In genomic region chr14:77275041-77275854, GRCh38 we compare ENCODE assay signal across 29 cellular contexts. TPM values are rescaled to one million over a fixed set of nuclear protein-coding genes. Genes with fewer than 3 reads are reported as not detected.
DNase-seq lines count a peak whose midpoint lies in the region; FAIRE-seq and TF ChIP-seq lines count a peak whose summit lies in the region.
"Had no signal": no experiment of that assay in that cellular context is flagged by ENCODE, and none has a peak within 500 bp of the region (broad histone marks: within the 10 kb centered on the region; RNA-seq: fewer than 3 reads in every experiment).

No MANE protein-coding gene starts in this region.

- H3K9ac ChIP-seq in mammary epithelial cell (ENCODE audit: insufficient read depth, low read length), result no peak overlapping the region

- no peak overlapping the region for H3K4me3 ChIP-seq in mammary epithelial cell (replicated peaks in 1 of 3; ENCODE audit: insufficient read depth in 1 of 3, low read depth in 2 of 3, low read length in 3 of 3)
- no peak overlapping the region for H3K4me3 ChIP-seq in astrocyte of the cerebellum (ENCODE audit: low read depth, low read length)
- no peak overlapping the region for H3K4me3 ChIP-seq in spleen

- H3K36me3 ChIP-seq in mammary epithelial cell (ENCODE audit: insufficient read depth, low read length) (peaks cover 2% of the 10 kb centered on the region), spleen (peaks cover 0 to 54% (median 28%) of the 10 kb centered on the region in 6 donors)

- no peak for DNase-seq in mammary epithelial cell
- no peak for DNase-seq in MCF 10A (ENCODE audit: unreplicated experiment)
- no peak for DNase-seq in astrocyte of the cerebellum (ENCODE audit: low read depth)
- DNase-seq in iPS-NIHi11 (ENCODE audit: low spot score), result peak; percentile 58
- DNase-seq in spleen, result peak; percentile 51
- no peak for DNase-seq in LoVo (ENCODE audit: low spot score)
- no peak for DNase-seq in NCI-H345 (lab: John Stamatoyannopoulos, UW)
- DNase-seq in H54 (ENCODE audit: insufficient read length, low spot score), result no peak
- DNase-seq: activated CD4-positive, alpha-beta T cell treated with anti-CD3 and anti-CD28 coated beads for 36 hours; activated T-cell treated with anti-CD3 and anti-CD28 coated beads, Interleukin-2, amount 50 U/mL, for 24 hours; CD8-positive, alpha-beta memory T cell; cortex of kidney; GOT3; NCI-H1105; NCI-H2081 treated with DMSO at 0.1 percent for 48 hours; NCI-H524; stimulated activated CD4-positive, alpha-beta T cell treated with anti-CD3 and anti-CD28 coated beads, Interleukin-2, amount 100 ng/mL, for 48 hours had no signal

- CTCF ChIA-PET in mammary epithelial cell (lab: Charles Lee; ENCODE audit: low non-redundant PET) (no interaction called here), MCF 10A (lab: Yijun Ruan, JAX) (interaction anchor here (0.6 to 1.1 kb wide), 3 partner anchors 25 to 224 kb away, joined by 3 read pairs; no protein-coding TSS in a partner anchor)

- intact Hi-C loops in mammary epithelial cell (cut with micrococcal nuclease) (no loop called here), MCF 10A (cut with micrococcal nuclease) (no loop called here), spleen (cut with DNase I; ENCODE audit: low total_unique reads) (no loop called here)

- dilution Hi-C loops in mammary epithelial cell (cut with HindIII; ENCODE audit: low sequenced_read_pairs), result no loop called here

- TF ChIP-seq CTCF in mammary epithelial cell (conservative IDR thresholded peaks at IDR 0.05 in 1 of 2, IDR thresholded peaks at IDR 0.05 in 1 of 2; ENCODE audit: extremely low read depth in 1 of 2, insufficient read depth in 1 of 2, low read depth in 1 of 2, low read length in 2 of 2) (no peak), MCF 10A (IDR thresholded peaks at IDR 0.05; ENCODE audit: unreplicated experiment) (no peak), astrocyte of the cerebellum (IDR thresholded peaks at IDR 0.05; ENCODE audit: low read depth, low read length, missing control alignments) (peak; percentile 12), spleen (IDR thresholded peaks at IDR 0.05 in 8 of 11, conservative IDR thresholded peaks at IDR 0.05 in 3 of 11) (no peak)

- no peak overlapping the region for H3K4me2 ChIP-seq in mammary epithelial cell (ENCODE audit: insufficient read depth, low read depth, low read length)

- H3K27ac ChIP-seq in mammary epithelial cell (ENCODE audit: insufficient read depth, low read depth, low read length) (no peak overlapping the region), spleen (no peak overlapping the region)

- H3K9me3 ChIP-seq in mammary epithelial cell (replicated peaks; ENCODE audit: insufficient read depth, low read length) (no peaks in the 10 kb centered on the region), spleen (no peaks in the 10 kb centered on the region)

- no peak overlapping the region for H3K4me3 Mint-ChIP-seq in MCF 10A (ENCODE audit: unreplicated experiment)
- H3K4me3 Mint-ChIP-seq: activated CD4-positive, alpha-beta T cell treated with anti-CD3 and anti-CD28 coated beads for 36 hours; activated T-cell treated with anti-CD3 and anti-CD28 coated beads, Interleukin-2, amount 50 U/mL, for 24 hours; CD8-positive, alpha-beta memory T cell; memory B cell; stimulated activated effector memory CD8-positive, alpha-beta T cell treated with anti-CD3 and anti-CD28 coated beads, Interleukin-12 subunit alpha, Interleukin-12 subunit beta, amount 100 ng/mL, for 72 hours had no signal

- peaks cover 3% of the 10 kb centered on the region for H3K27me3 Mint-ChIP-seq in MCF 10A (ENCODE audit: insufficient read depth, unreplicated experiment)

- peaks cover 13% of the 10 kb centered on the region for H3K36me3 Mint-ChIP-seq in MCF 10A (ENCODE audit: insufficient read depth, unreplicated experiment)
- H3K36me3 Mint-ChIP-seq: stimulated activated effector memory CD8-positive, alpha-beta T cell treated with anti-CD3 and anti-CD28 coated beads, Interleukin-12 subunit alpha, Interleukin-12 subunit beta, amount 100 ng/mL, for 72 hours had no signal

- H3K9me3 Mint-ChIP-seq in MCF 10A (ENCODE audit: unreplicated experiment), result no peaks in the 10 kb centered on the region
- H3K9me3 Mint-ChIP-seq: activated T-cell treated with anti-CD3 and anti-CD28 coated beads, Interleukin-2, amount 50 U/mL, for 24 hours; CD8-positive, alpha-beta memory T cell; memory B cell; stimulated activated effector memory CD8-positive, alpha-beta T cell treated with anti-CD3 and anti-CD28 coated beads, Interleukin-12 subunit alpha, Interleukin-12 subunit beta, amount 100 ng/mL, for 72 hours had no signal

- H3K27ac Mint-ChIP-seq in MCF 10A (ENCODE audit: low read depth, unreplicated experiment), result no peak overlapping the region
- H3K27ac Mint-ChIP-seq: activated CD4-positive, alpha-beta T cell treated with anti-CD3 and anti-CD28 coated beads for 36 hours; activated T-cell treated with anti-CD3 and anti-CD28 coated beads, Interleukin-2, amount 50 U/mL, for 24 hours; stimulated activated effector memory CD8-positive, alpha-beta T cell treated with anti-CD3 and anti-CD28 coated beads, Interleukin-12 subunit alpha, Interleukin-12 subunit beta, amount 100 ng/mL, for 72 hours had no signal

- WGBS in mammary epithelial cell (ENCODE audit: low coverage, missing lambda C conversion rate), result 86% methylated on average over 10 of the region's 12 CpGs
- WGBS in spleen, 5 donors, result 52 to 73% (median 60%) methylated on average over 12 of the region's 12 CpGs

- no peaks in the 10 kb centered on the region for H4K20me1 ChIP-seq in mammary epithelial cell (ENCODE audit: insufficient read depth, low read length)

- H3K79me2 ChIP-seq in mammary epithelial cell (ENCODE audit: insufficient read depth, low read length), result no peaks in the 10 kb centered on the region

- H3K4me1 ChIP-seq in mammary epithelial cell (ENCODE audit: insufficient read depth, low read length), result peaks cover 12% of the 10 kb centered on the region
- peaks cover 0 to 12% (median 10%) of the 10 kb centered on the region in 6 donors for H3K4me1 ChIP-seq in spleen

- POLR2A ChIA-PET in MCF 10A (lab: Yijun Ruan, JAX), result interaction anchor here (1.1 kb wide), 1 partner anchor 29 kb away, joined by 5 read pairs; no protein-coding TSS in a partner anchor

- in situ Hi-C loops in mammary epithelial cell (cut with MboI; ENCODE audit: low sequenced_read_pairs in 2 of 2) (no loop called here), astrocyte of the cerebellum (cut with HindIII; ENCODE audit: low sequenced_read_pairs) (no loop called here)

- TF ChIP-seq POLR2A in spleen (IDR thresholded peaks at IDR 0.05) (no peak), H54 (IDR thresholded peaks at IDR 0.05; ENCODE audit: low read depth, low read length) (no peak)

- H3K27me3 ChIP-seq in mammary epithelial cell (ENCODE audit: insufficient read depth, low read length), result peaks cover 12% of the 10 kb centered on the region
- H3K27me3 ChIP-seq in spleen (replicated peaks in 1 of 7), result peaks cover 0 to 32% (median 16%) of the 10 kb centered on the region in 7 donors

- BruUV-seq in mammary epithelial cell (replicated peaks; lab: Mats Ljungman, UMichigan) (TSS peak; percentile 24), MCF 10A (replicated peaks; lab: Mats Ljungman, UMichigan) (no TSS peak)

- H2AFZ ChIP-seq in mammary epithelial cell (ENCODE audit: low read depth, low read length), result no peak overlapping the region

- FAIRE-seq in H54 (lab: Jason Lieb, UNC), result no peak
- FAIRE-seq: endometrium, HepG2, RCC 7860 had no signal

- H3K4me1 Mint-ChIP-seq in MCF 10A (ENCODE audit: insufficient read depth, unreplicated experiment), result no peaks in the 10 kb centered on the region
- H3K4me1 Mint-ChIP-seq: activated CD4-positive, alpha-beta T cell treated with anti-CD3 and anti-CD28 coated beads for 36 hours; memory B cell had no signal

RNA-seq across cellular contexts. Expression of gene NGB, which starts 4.2 kb away (rescaled TPM):
- under 1 TPM in 1 of 2 donors, not detected in 1; 0.33 TPM for total RNA-seq in mammary epithelial cell
- 0.16 TPM for polyA plus RNA-seq in mammary epithelial cell
- polyA minus RNA-seq in mammary epithelial cell, result not detected
- not detected in 2 replicates for total RNA-seq in MCF 10A (2022)
- not detected for total RNA-seq in spleen
- polyA plus RNA-seq in spleen, result not detected
- total RNA-seq: A172; activated CD4-positive, alpha-beta T cell treated with anti-CD3 and anti-CD28 coated beads for 36 hours; activated CD8-positive, alpha-beta memory T cell treated with anti-CD3 and anti-CD28 coated beads for 36 hours; CD8-positive, alpha-beta memory T cell; glomerular endothelial cell; HepG2; LHCN-M2; myocyte; T-helper 1 cell treated with Interleukin-12 subunit alpha and Interleukin-12 subunit beta and Interleukin-4 antibody, amounts not matched to agents 30 ng/mL and 1 ng/mL, for 36 hours; urinary bladder had no signal
- polyA plus RNA-seq: CD8-positive, alpha-beta memory T cell; urinary bladder had no signal

RNA-seq across cellular contexts. Expression of gene POMT2, which starts 45.4 kb away (rescaled TPM):
- total RNA-seq in mammary epithelial cell, result 10 to 100 TPM; 17.0 to 38.4 TPM
- polyA plus RNA-seq in mammary epithelial cell, result 16.7 TPM
- 37.1 TPM for polyA minus RNA-seq in mammary epithelial cell
- total RNA-seq in MCF 10A (2022), result 32.1 and 33.0 TPM in 2 replicates
- 10 to 100 TPM; 10.1 to 23.6 (median 18.8) TPM for total RNA-seq in spleen
- polyA plus RNA-seq in spleen, result 10 to 100 TPM in 2 of 3 donors, 1 to 10 TPM in 1; 5.4 to 16.8 (median 16.4) TPM

RNA-seq across cellular contexts. Expression of gene GSTZ1, which starts 45.6 kb away (rescaled TPM):
- total RNA-seq in mammary epithelial cell, result 10 to 100 TPM; 28.1 to 33.0 TPM
- 27.9 TPM for polyA plus RNA-seq in mammary epithelial cell
- 14.1 TPM for polyA minus RNA-seq in mammary epithelial cell
- total RNA-seq in MCF 10A (2022), result 36.8 and 40.1 TPM in 2 replicates
- total RNA-seq in spleen, result 10 to 100 TPM in 6 of 7 donors, 1 to 10 TPM in 1; 7.8 to 21.7 (median 14.8) TPM
- 10 to 100 TPM; 15.9 to 29.1 (median 19.3) TPM for polyA plus RNA-seq in spleen

Comparison
In these comparisons a context has a peak if more than half of its experiments do, and no peak if none do; other contexts are left out.
1. DNase-seq: peak in iPS-NIHi11 (single experiment) and spleen (single experiment); none in mammary epithelial cell (single experiment), MCF 10A (single experiment), astrocyte of the cerebellum (single experiment), LoVo (single experiment), NCI-H345 (single experiment) and H54 (single experiment).